ENCODE assay signal across 1 cellular context in the genomic region with DNA sequence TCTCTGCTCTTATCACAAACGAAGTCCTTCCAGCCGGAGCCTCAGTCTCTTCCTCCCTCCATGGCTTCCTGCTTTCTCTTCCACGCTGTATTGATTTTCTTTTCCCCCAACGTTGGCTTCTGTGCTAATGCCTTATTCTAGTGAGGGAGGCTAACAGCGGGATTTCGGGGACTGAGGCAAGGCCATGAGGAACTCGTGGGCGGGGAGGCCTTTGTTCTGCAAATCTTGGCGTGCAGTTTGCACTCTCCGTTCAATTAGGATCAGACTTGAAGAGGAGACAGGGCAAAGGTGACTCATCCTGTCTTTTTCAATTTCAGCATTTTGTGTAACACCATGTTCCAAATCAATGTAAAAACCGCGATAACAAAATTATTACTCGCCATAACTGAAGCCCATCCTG.
TF ChIP-seq lines count a peak whose summit lies in the region.

No MANE protein-coding gene starts in this region.

TF ChIP-seq in HepG2, 621 proteins besides CTCF, POLR2A, EP300 and RAD21 (continued from another document):
- no peak for TF ChIP-seq WIZ (CRISPR knock-in tag; IDR thresholded peaks at IDR 0.05)
- TF ChIP-seq SRF (IDR thresholded peaks at IDR 0.05; ENCODE audit: low read depth, low read length) = no peak
- TF ChIP-seq SRSF1 (optimal IDR thresholded peaks at IDR 0.05; ENCODE audit: low read depth, low read length) = no peak
- TF ChIP-seq, protein P1, sequence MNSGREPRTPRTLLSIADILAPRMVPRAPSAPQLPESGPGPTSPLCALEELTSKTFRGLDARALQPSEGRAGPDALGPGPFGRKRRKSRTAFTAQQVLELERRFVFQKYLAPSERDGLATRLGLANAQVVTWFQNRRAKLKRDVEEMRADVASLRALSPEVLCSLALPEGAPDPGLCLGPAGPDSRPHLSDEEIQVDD (CRISPR knock-in tag; IDR thresholded peaks at IDR 0.05; ENCODE audit: borderline replicate concordance) = no peak
- no peak for TF ChIP-seq HMG20A (CRISPR knock-in tag; IDR thresholded peaks at IDR 0.05; ENCODE audit: borderline replicate concordance)
- TF ChIP-seq, protein P2, sequence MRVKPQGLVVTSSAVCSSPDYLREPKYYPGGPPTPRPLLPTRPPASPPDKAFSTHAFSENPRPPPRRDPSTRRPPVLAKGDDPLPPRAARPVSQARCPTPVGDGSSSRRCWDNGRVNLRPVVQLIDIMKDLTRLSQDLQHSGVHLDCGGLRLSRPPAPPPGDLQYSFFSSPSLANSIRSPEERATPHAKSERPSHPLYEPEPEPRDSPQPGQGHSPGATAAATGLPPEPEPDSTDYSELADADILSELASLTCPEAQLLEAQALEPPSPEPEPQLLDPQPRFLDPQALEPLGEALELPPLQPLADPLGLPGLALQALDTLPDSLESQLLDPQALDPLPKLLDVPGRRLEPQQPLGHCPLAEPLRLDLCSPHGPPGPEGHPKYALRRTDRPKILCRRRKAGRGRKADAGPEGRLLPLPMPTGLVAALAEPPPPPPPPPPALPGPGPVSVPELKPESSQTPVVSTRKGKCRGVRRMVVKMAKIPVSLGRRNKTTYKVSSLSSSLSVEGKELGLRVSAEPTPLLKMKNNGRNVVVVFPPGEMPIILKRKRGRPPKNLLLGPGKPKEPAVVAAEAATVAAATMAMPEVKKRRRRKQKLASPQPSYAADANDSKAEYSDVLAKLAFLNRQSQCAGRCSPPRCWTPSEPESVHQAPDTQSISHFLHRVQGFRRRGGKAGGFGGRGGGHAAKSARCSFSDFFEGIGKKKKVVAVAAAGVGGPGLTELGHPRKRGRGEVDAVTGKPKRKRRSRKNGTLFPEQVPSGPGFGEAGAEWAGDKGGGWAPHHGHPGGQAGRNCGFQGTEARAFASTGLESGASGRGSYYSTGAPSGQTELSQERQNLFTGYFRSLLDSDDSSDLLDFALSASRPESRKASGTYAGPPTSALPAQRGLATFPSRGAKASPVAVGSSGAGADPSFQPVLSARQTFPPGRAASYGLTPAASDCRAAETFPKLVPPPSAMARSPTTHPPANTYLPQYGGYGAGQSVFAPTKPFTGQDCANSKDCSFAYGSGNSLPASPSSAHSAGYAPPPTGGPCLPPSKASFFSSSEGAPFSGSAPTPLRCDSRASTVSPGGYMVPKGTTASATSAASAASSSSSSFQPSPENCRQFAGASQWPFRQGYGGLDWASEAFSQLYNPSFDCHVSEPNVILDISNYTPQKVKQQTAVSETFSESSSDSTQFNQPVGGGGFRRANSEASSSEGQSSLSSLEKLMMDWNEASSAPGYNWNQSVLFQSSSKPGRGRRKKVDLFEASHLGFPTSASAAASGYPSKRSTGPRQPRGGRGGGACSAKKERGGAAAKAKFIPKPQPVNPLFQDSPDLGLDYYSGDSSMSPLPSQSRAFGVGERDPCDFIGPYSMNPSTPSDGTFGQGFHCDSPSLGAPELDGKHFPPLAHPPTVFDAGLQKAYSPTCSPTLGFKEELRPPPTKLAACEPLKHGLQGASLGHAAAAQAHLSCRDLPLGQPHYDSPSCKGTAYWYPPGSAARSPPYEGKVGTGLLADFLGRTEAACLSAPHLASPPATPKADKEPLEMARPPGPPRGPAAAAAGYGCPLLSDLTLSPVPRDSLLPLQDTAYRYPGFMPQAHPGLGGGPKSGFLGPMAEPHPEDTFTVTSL (CRISPR knock-in tag; IDR thresholded peaks at IDR 0.05; ENCODE audit: borderline replicate concordance) = no peak
- TF ChIP-seq, protein P3, sequence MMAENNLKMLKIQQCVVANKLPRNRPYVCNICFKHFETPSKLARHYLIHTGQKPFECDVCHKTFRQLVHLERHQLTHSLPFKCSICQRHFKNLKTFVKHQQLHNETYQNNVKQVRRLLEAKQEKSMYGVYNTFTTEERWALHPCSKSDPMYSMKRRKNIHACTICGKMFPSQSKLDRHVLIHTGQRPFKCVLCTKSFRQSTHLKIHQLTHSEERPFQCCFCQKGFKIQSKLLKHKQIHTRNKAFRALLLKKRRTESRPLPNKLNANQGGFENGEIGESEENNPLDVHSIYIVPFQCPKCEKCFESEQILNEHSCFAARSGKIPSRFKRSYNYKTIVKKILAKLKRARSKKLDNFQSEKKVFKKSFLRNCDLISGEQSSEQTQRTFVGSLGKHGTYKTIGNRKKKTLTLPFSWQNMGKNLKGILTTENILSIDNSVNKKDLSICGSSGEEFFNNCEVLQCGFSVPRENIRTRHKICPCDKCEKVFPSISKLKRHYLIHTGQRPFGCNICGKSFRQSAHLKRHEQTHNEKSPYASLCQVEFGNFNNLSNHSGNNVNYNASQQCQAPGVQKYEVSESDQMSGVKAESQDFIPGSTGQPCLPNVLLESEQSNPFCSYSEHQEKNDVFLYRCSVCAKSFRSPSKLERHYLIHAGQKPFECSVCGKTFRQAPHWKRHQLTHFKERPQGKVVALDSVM (CRISPR knock-in tag; IDR thresholded peaks at IDR 0.05) = no peak
- TF ChIP-seq, protein P4, sequence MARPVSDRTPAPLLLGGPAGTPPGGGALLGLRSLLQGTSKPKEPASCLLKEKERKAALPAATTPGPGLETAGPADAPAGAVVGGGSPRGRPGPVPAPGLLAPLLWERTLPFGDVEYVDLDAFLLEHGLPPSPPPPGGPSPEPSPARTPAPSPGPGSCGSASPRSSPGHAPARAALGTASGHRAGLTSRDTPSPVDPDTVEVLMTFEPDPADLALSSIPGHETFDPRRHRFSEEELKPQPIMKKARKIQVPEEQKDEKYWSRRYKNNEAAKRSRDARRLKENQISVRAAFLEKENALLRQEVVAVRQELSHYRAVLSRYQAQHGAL (CRISPR knock-in tag; IDR thresholded peaks at IDR 0.05; ENCODE audit: not compliant biosample characterization) = no peak
- no peak for TF ChIP-seq ZNF782 (CRISPR knock-in tag; IDR thresholded peaks at IDR 0.05; ENCODE audit: borderline replicate concordance)
- TF ChIP-seq ZFX (CRISPR knock-in tag; IDR thresholded peaks at IDR 0.05; ENCODE audit: low read depth) = no peak
- TF ChIP-seq, protein P5, sequence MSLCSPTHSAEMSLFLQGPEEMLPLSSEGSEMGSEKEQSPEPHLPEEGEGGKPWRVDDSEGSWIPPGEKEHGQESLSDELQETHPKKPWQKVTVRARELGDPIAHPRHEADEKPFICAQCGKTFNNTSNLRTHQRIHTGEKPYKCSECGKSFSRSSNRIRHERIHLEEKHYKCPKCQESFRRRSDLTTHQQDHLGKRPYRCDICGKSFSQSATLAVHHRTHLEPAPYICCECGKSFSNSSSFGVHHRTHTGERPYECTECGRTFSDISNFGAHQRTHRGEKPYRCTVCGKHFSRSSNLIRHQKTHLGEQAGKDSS (CRISPR knock-in tag; IDR thresholded peaks at IDR 0.05; ENCODE audit: borderline replicate concordance, low read depth) = no peak
- no peak for TF ChIP-seq ZNF121 (CRISPR knock-in tag; IDR thresholded peaks at IDR 0.05)
